ENCODE assay signal across 1 cellular context in the genomic region with DNA sequence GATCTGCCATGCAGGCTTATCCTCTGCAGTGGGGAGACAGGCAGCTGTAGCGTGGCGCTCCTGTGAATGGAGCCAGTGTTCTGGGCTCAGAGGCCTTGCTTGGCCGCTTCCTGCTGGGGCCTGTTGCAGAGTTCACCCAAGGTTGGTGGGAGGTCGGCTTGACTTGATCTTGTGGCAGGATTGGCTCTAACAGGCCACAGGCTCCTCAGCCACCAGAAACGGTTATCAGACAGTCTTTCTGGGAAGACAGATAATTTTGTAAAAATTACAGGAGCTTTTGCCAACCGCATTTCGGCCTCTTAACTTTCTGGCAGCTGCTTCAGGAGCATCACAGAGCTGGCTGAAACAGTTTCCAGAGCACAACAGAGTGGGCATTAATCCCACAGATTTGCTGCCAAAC.
A peak's percentile ranks its signal among the peaks of the same experiment; 100 is the strongest.
TF ChIP-seq lines count a peak whose summit lies in the region.

No MANE protein-coding gene starts in this region.

TF ChIP-seq in HepG2, 621 proteins besides CTCF, POLR2A, EP300 and RAD21 (continued from another document and continues in another):
- TF ChIP-seq, protein P1, sequence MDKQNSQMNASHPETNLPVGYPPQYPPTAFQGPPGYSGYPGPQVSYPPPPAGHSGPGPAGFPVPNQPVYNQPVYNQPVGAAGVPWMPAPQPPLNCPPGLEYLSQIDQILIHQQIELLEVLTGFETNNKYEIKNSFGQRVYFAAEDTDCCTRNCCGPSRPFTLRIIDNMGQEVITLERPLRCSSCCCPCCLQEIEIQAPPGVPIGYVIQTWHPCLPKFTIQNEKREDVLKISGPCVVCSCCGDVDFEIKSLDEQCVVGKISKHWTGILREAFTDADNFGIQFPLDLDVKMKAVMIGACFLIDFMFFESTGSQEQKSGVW (CRISPR knock-in tag; IDR thresholded peaks at IDR 0.05; ENCODE audit: borderline replicate concordance) = no peak
- no peak for TF ChIP-seq ZNF510 (CRISPR knock-in tag; IDR thresholded peaks at IDR 0.05; ENCODE audit: low read depth)
- TF ChIP-seq HOXA3 (CRISPR knock-in tag; IDR thresholded peaks at IDR 0.05) = no peak; the same call in 1 of the 2 replicates
- no peak for TF ChIP-seq ZNF883 (CRISPR knock-in tag; IDR thresholded peaks at IDR 0.05; ENCODE audit: not compliant biosample characterization)
- no peak for TF ChIP-seq ERF (CRISPR knock-in tag; IDR thresholded peaks at IDR 0.05)
- TF ChIP-seq ZNF484 (CRISPR knock-in tag; IDR thresholded peaks at IDR 0.05; ENCODE audit: borderline replicate concordance, low read depth) = no peak
- TF ChIP-seq ZFP62 (CRISPR knock-in tag; IDR thresholded peaks at IDR 0.05) = no peak
- TF ChIP-seq ZNF232 (CRISPR knock-in tag; IDR thresholded peaks at IDR 0.05; ENCODE audit: borderline replicate concordance) = no peak
- no peak for TF ChIP-seq ADNP (CRISPR knock-in tag; IDR thresholded peaks at IDR 0.05)
- TF ChIP-seq YEATS2 (CRISPR knock-in tag; IDR thresholded peaks at IDR 0.05; ENCODE audit: borderline replicate concordance) = no peak
- TF ChIP-seq, protein P2, sequence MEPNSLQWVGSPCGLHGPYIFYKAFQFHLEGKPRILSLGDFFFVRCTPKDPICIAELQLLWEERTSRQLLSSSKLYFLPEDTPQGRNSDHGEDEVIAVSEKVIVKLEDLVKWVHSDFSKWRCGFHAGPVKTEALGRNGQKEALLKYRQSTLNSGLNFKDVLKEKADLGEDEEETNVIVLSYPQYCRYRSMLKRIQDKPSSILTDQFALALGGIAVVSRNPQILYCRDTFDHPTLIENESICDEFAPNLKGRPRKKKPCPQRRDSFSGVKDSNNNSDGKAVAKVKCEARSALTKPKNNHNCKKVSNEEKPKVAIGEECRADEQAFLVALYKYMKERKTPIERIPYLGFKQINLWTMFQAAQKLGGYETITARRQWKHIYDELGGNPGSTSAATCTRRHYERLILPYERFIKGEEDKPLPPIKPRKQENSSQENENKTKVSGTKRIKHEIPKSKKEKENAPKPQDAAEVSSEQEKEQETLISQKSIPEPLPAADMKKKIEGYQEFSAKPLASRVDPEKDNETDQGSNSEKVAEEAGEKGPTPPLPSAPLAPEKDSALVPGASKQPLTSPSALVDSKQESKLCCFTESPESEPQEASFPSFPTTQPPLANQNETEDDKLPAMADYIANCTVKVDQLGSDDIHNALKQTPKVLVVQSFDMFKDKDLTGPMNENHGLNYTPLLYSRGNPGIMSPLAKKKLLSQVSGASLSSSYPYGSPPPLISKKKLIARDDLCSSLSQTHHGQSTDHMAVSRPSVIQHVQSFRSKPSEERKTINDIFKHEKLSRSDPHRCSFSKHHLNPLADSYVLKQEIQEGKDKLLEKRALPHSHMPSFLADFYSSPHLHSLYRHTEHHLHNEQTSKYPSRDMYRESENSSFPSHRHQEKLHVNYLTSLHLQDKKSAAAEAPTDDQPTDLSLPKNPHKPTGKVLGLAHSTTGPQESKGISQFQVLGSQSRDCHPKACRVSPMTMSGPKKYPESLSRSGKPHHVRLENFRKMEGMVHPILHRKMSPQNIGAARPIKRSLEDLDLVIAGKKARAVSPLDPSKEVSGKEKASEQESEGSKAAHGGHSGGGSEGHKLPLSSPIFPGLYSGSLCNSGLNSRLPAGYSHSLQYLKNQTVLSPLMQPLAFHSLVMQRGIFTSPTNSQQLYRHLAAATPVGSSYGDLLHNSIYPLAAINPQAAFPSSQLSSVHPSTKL (CRISPR knock-in tag; IDR thresholded peaks at IDR 0.05) = peak; percentile 47; the same call in 1 of the 2 replicates
- TF ChIP-seq GTF2F1 (IDR thresholded peaks at IDR 0.05; ENCODE audit: low read length) = no peak
- TF ChIP-seq KDM5B (CRISPR knock-in tag; IDR thresholded peaks at IDR 0.05; ENCODE audit: borderline replicate concordance) = no peak
- TF ChIP-seq, protein P3, sequence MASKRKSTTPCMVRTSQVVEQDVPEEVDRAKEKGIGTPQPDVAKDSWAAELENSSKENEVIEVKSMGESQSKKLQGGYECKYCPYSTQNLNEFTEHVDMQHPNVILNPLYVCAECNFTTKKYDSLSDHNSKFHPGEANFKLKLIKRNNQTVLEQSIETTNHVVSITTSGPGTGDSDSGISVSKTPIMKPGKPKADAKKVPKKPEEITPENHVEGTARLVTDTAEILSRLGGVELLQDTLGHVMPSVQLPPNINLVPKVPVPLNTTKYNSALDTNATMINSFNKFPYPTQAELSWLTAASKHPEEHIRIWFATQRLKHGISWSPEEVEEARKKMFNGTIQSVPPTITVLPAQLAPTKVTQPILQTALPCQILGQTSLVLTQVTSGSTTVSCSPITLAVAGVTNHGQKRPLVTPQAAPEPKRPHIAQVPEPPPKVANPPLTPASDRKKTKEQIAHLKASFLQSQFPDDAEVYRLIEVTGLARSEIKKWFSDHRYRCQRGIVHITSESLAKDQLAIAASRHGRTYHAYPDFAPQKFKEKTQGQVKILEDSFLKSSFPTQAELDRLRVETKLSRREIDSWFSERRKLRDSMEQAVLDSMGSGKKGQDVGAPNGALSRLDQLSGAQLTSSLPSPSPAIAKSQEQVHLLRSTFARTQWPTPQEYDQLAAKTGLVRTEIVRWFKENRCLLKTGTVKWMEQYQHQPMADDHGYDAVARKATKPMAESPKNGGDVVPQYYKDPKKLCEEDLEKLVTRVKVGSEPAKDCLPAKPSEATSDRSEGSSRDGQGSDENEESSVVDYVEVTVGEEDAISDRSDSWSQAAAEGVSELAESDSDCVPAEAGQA (IDR thresholded peaks at IDR 0.05; ENCODE audit: low read depth) = no peak
- TF ChIP-seq, protein P3 (CRISPR knock-in tag; IDR thresholded peaks at IDR 0.05; ENCODE audit: borderline replicate concordance) = no peak
- TF ChIP-seq ZNF550 (CRISPR knock-in tag; IDR thresholded peaks at IDR 0.05; ENCODE audit: borderline replicate concordance) = no peak
- no peak for TF ChIP-seq ZFYVE20 (CRISPR knock-in tag; IDR thresholded peaks at IDR 0.05; ENCODE audit: borderline replicate concordance, low read depth)
- no peak for TF ChIP-seq CBX2 (IDR thresholded peaks at IDR 0.05; ENCODE audit: low read depth, low read length)
- TF ChIP-seq CBX2 (CRISPR knock-in tag; IDR thresholded peaks at IDR 0.05; ENCODE audit: low read depth) = no peak
- TF ChIP-seq DNMT3B (CRISPR knock-in tag; conservative IDR thresholded peaks at IDR 0.05) = no peak
- no peak for TF ChIP-seq TCF7L2 (IDR thresholded peaks at IDR 0.05; ENCODE audit: low read depth, low read length)
- TF ChIP-seq, protein P4, sequence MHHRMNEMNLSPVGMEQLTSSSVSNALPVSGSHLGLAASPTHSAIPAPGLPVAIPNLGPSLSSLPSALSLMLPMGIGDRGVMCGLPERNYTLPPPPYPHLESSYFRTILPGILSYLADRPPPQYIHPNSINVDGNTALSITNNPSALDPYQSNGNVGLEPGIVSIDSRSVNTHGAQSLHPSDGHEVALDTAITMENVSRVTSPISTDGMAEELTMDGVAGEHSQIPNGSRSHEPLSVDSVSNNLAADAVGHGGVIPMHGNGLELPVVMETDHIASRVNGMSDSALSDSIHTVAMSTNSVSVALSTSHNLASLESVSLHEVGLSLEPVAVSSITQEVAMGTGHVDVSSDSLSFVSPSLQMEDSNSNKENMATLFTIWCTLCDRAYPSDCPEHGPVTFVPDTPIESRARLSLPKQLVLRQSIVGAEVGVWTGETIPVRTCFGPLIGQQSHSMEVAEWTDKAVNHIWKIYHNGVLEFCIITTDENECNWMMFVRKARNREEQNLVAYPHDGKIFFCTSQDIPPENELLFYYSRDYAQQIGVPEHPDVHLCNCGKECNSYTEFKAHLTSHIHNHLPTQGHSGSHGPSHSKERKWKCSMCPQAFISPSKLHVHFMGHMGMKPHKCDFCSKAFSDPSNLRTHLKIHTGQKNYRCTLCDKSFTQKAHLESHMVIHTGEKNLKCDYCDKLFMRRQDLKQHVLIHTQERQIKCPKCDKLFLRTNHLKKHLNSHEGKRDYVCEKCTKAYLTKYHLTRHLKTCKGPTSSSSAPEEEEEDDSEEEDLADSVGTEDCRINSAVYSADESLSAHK (CRISPR knock-in tag; IDR thresholded peaks at IDR 0.05; ENCODE audit: borderline replicate concordance) = no peak
- TF ChIP-seq ZFX (CRISPR knock-in tag; IDR thresholded peaks at IDR 0.05; ENCODE audit: low read depth) = peak; percentile 92
- TF ChIP-seq JUNB (CRISPR knock-in tag; IDR thresholded peaks at IDR 0.05; ENCODE audit: borderline replicate concordance) = no peak
- TF ChIP-seq SETDB1 (CRISPR knock-in tag; IDR thresholded peaks at IDR 0.05; ENCODE audit: borderline replicate concordance) = no peak
- no peak for TF ChIP-seq TOE1 (CRISPR knock-in tag; IDR thresholded peaks at IDR 0.05)
- no peak for TF ChIP-seq ZIK1 (CRISPR knock-in tag; IDR thresholded peaks at IDR 0.05; ENCODE audit: borderline replicate concordance, low read depth)
- TF ChIP-seq ZNF644 (CRISPR knock-in tag; IDR thresholded peaks at IDR 0.05; ENCODE audit: low read depth) = peak; percentile 90
- peak; percentile 91 for TF ChIP-seq RXRA (CRISPR knock-in tag; IDR thresholded peaks at IDR 0.05)
- TF ChIP-seq ZNF430 (CRISPR knock-in tag; IDR thresholded peaks at IDR 0.05) = no peak
- no peak for TF ChIP-seq ZNF343 (CRISPR knock-in tag; IDR thresholded peaks at IDR 0.05)
- TF ChIP-seq, protein P5, sequence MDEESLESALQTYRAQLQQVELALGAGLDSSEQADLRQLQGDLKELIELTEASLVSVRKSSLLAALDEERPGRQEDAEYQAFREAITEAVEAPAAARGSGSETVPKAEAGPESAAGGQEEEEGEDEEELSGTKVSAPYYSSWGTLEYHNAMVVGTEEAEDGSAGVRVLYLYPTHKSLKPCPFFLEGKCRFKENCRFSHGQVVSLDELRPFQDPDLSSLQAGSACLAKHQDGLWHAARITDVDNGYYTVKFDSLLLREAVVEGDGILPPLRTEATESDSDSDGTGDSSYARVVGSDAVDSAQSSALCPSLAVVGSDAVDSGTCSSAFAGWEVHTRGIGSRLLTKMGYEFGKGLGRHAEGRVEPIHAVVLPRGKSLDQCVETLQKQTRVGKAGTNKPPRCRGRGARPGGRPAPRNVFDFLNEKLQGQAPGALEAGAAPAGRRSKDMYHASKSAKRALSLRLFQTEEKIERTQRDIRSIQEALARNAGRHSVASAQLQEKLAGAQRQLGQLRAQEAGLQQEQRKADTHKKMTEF (CRISPR knock-in tag; IDR thresholded peaks at IDR 0.05) = 0 out of 2 replicates have a peak, but pooled peaks have one; percentile 20
- TF ChIP-seq ZNF546 (CRISPR knock-in tag; conservative IDR thresholded peaks at IDR 0.05) = no peak
- TF ChIP-seq, protein P6, sequence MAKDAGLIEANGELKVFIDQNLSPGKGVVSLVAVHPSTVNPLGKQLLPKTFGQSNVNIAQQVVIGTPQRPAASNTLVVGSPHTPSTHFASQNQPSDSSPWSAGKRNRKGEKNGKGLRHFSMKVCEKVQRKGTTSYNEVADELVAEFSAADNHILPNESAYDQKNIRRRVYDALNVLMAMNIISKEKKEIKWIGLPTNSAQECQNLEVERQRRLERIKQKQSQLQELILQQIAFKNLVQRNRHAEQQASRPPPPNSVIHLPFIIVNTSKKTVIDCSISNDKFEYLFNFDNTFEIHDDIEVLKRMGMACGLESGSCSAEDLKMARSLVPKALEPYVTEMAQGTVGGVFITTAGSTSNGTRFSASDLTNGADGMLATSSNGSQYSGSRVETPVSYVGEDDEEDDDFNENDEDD (CRISPR knock-in tag; IDR thresholded peaks at IDR 0.05; ENCODE audit: borderline replicate concordance) = 0 out of 2 replicates have a peak, but pooled peaks have one; percentile 14
- TF ChIP-seq ELF1 (CRISPR knock-in tag; IDR thresholded peaks at IDR 0.05) = peak; percentile 37; the same call in 1 of the 2 replicates
- TF ChIP-seq, protein P7, sequence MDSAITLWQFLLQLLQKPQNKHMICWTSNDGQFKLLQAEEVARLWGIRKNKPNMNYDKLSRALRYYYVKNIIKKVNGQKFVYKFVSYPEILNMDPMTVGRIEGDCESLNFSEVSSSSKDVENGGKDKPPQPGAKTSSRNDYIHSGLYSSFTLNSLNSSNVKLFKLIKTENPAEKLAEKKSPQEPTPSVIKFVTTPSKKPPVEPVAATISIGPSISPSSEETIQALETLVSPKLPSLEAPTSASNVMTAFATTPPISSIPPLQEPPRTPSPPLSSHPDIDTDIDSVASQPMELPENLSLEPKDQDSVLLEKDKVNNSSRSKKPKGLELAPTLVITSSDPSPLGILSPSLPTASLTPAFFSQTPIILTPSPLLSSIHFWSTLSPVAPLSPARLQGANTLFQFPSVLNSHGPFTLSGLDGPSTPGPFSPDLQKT (CRISPR knock-in tag; IDR thresholded peaks at IDR 0.05; ENCODE audit: borderline replicate concordance) = no peak
- peak; percentile 26; the same call in 1 of the 2 replicates for TF ChIP-seq MYC (CRISPR knock-in tag; IDR thresholded peaks at IDR 0.05; ENCODE audit: borderline replicate concordance)
- no peak for TF ChIP-seq ZNF614 (CRISPR knock-in tag; IDR thresholded peaks at IDR 0.05; ENCODE audit: borderline replicate concordance)
- TF ChIP-seq, protein P8, sequence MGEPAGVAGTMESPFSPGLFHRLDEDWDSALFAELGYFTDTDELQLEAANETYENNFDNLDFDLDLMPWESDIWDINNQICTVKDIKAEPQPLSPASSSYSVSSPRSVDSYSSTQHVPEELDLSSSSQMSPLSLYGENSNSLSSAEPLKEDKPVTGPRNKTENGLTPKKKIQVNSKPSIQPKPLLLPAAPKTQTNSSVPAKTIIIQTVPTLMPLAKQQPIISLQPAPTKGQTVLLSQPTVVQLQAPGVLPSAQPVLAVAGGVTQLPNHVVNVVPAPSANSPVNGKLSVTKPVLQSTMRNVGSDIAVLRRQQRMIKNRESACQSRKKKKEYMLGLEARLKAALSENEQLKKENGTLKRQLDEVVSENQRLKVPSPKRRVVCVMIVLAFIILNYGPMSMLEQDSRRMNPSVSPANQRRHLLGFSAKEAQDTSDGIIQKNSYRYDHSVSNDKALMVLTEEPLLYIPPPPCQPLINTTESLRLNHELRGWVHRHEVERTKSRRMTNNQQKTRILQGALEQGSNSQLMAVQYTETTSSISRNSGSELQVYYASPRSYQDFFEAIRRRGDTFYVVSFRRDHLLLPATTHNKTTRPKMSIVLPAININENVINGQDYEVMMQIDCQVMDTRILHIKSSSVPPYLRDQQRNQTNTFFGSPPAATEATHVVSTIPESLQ (CRISPR knock-in tag; conservative IDR thresholded peaks at IDR 0.05) = no peak
- TF ChIP-seq MEIS2 (CRISPR knock-in tag; IDR thresholded peaks at IDR 0.05) = no peak
- peak; percentile 30; the same call in 1 of the 2 replicates for TF ChIP-seq GABPB1 (CRISPR knock-in tag; IDR thresholded peaks at IDR 0.05)
- TF ChIP-seq POLR2G (IDR thresholded peaks at IDR 0.05; ENCODE audit: low read depth, low read length) = peak; percentile 64
